ENCODE assay signal across 9 cellular contexts in genomic region chr6:118284736-118285360, GRCh38.
DNase-seq lines count a peak whose midpoint lies in the region; ATAC-seq and TF ChIP-seq lines count a peak whose summit lies in the region.
"Had no signal": no experiment of that assay in that cellular context is flagged by ENCODE, and none has a peak within 500 bp of the region (broad histone marks: within the 10 kb centered on the region; RNA-seq: fewer than 3 reads in every experiment).

No MANE protein-coding gene starts in this region.

- intact Hi-C loops in IMR-90 (cut with micrococcal nuclease) = loop anchor here (1.0 to 5.0 kb wide), 9 partner anchors 224 to 827 kb away; no protein-coding TSS in a partner anchor

- WGBS in IMR-90 (ENCODE audit: extremely low coverage in 2 of 2, insufficient read length in 1 of 2), 2 experiments = no CpG with 5 or more reads among the region's 5 CpGs

- no peak overlapping the region for H3K23ac ChIP-seq in IMR-90 (ENCODE audit: low read depth, low read length)

- ATAC-seq in IMR-90 (ENCODE audit: low read depth) (peak; percentile 59), left lobe of liver (peak; percentile 58), HG03439 (IDR thresholded peaks at IDR 0.05; ENCODE audit: unreplicated experiment) (no peak), GM18873 (IDR thresholded peaks at IDR 0.05; ENCODE audit: low FRiP score, unreplicated experiment) (no peak), HG03469 (IDR thresholded peaks at IDR 0.05; ENCODE audit: unreplicated experiment) (no peak)

- no peaks in the 10 kb centered on the region for H3K4me1 ChIP-seq in IMR-90 (ENCODE audit: control insufficient read depth, insufficient read depth, low read length)

- no peak overlapping the region for H3K56ac ChIP-seq in IMR-90 (ENCODE audit: extremely low read depth, insufficient read depth, low read length)

- peak; percentile 75 for TF ChIP-seq CTCF in IMR-90 (conservative IDR thresholded peaks at IDR 0.05; ENCODE audit: low read depth, low read length)

- dilution Hi-C loops in IMR-90 (cut with HindIII; ENCODE audit: low sequenced_read_pairs, unreplicated experiment) = no loop called here

- H3K27me3 ChIP-seq in IMR-90 (ENCODE audit: control insufficient read depth, insufficient read depth, low read length) = no peaks in the 10 kb centered on the region; the same call in 1 of the 2 replicates

- no peak for TF ChIP-seq POLR2A in IMR-90 (IDR thresholded peaks at IDR 0.05; ENCODE audit: low read depth, low read length)

- peak overlapping the region; percentile 35; the same call in 1 of the 2 replicates for H2BK120ac ChIP-seq in IMR-90 (ENCODE audit: low read depth, low read length)

- no peak overlapping the region for H2AK9ac ChIP-seq in IMR-90 (replicated peaks; ENCODE audit: low read depth, low read length, poor library complexity)

- H3K14ac ChIP-seq in IMR-90 (replicated peaks; ENCODE audit: low read depth, low read length) = no peak overlapping the region

- H2BK20ac ChIP-seq in IMR-90 (ENCODE audit: low read depth, low read length) = peak overlapping the region; percentile 38

- peak; percentile 77 for TF ChIP-seq RAD21 in IMR-90 (IDR thresholded peaks at IDR 0.05; ENCODE audit: low read length)

- H3K9ac ChIP-seq in IMR-90 (ENCODE audit: low read depth, low read length) = no peak overlapping the region

- H2AFZ ChIP-seq in IMR-90 (replicated peaks; ENCODE audit: low read length, poor library complexity) = no peak overlapping the region

- no peak overlapping the region for H2BK15ac ChIP-seq in IMR-90 (ENCODE audit: low read depth, low read length)

- in situ Hi-C loops in ACHN (cut with HindIII; ENCODE audit: low pct_ligation_motif_present, low pct_unique_long_range_greater_than_20kb, low sequenced_read_pairs) (no loop called here), IMR-90 (cut with MboI; ENCODE audit: low sequenced_read_pairs) (loop anchor here (5.0 to 10.0 kb wide), 4 partner anchors 217 to 520 kb away; no protein-coding TSS in a partner anchor)

- no peaks in the 10 kb centered on the region for H3K9me1 ChIP-seq in IMR-90 (ENCODE audit: insufficient read depth, low read length)

- no peak overlapping the region for H4K91ac ChIP-seq in IMR-90 (ENCODE audit: insufficient read depth, low read depth, low read length)

- H3K4me3 ChIP-seq in IMR-90 (ENCODE audit: insufficient read depth, low read depth, low read length) = no peak overlapping the region

- POLR2A ChIA-PET in IMR-90 (lab: Charles Lee; ENCODE audit: unreplicated experiment) = no interaction called here

- no peak overlapping the region for H4K8ac ChIP-seq in IMR-90 (ENCODE audit: low read depth in 2 of 2, low read length in 2 of 2)

- no peak overlapping the region for H3K27ac ChIP-seq in IMR-90 (ENCODE audit: insufficient read depth, low read length)

- no peaks in the 10 kb centered on the region for H3K79me1 ChIP-seq in IMR-90 (ENCODE audit: low read depth in 1 of 2, low read length in 2 of 2)

- H3K4me2 ChIP-seq in IMR-90 (ENCODE audit: low read depth, low read length) = no peak overlapping the region

- H3K18ac ChIP-seq in IMR-90 (ENCODE audit: low read depth, low read length) = no peak overlapping the region

- H3K9me3 ChIP-seq in IMR-90 (ENCODE audit: control insufficient read depth, insufficient read depth, low read length) = no peaks in the 10 kb centered on the region

- peak overlapping the region; percentile 23; the same call in 1 of the 2 replicates for H3K4ac ChIP-seq in IMR-90 (ENCODE audit: low read depth, low read length)

- peak; percentile 12 for DNase-seq in ACHN
- peak; percentile 52 for DNase-seq in IMR-90
- DNase-seq in astrocyte of the hippocampus (ENCODE audit: low read depth, low spot score) = peak; percentile 46
- DNase-seq in left lobe of liver (ENCODE audit: low spot score) = no peak
- DNase-seq in NCI-H128 (lab: John Stamatoyannopoulos, UW; ENCODE audit: unreplicated experiment) = no peak
- DNase-seq: NCI-H1930 had no signal

- H2AK5ac ChIP-seq in IMR-90 (ENCODE audit: low read depth, low read length) = no peak overlapping the region

- no TSS peak for BruUV-seq in IMR-90 (replicated peaks; lab: Mats Ljungman, UMichigan)

- H3K36me3 ChIP-seq in IMR-90 (ENCODE audit: control insufficient read depth, insufficient read depth, low read length) = no peaks in the 10 kb centered on the region

- H4K5ac ChIP-seq in IMR-90 (ENCODE audit: low read depth, low read length) = no peak overlapping the region

- no peak overlapping the region for H2BK5ac ChIP-seq in IMR-90 (ENCODE audit: low read depth, low read length, poor library complexity, severe bottlenecking)

- H4K20me1 ChIP-seq in IMR-90 (ENCODE audit: insufficient read depth, low read length) = no peaks in the 10 kb centered on the region

- CTCF ChIA-PET in IMR-90 (lab: Yijun Ruan, JAX) = interaction anchor here (0.7 to 1.9 kb wide), 15 partner anchors 8 to 597 kb away, joined by 3 to 8 read pairs (median 3); partner anchors contain the start of gene PLN

TF ChIP-seq in IMR-90, 13 proteins besides CTCF, POLR2A, EP300 and RAD21:
- no peak for TF ChIP-seq BHLHE40 (IDR thresholded peaks at IDR 0.05; ENCODE audit: low read depth, low read length)
- TF ChIP-seq CHD1 (IDR thresholded peaks at IDR 0.05; ENCODE audit: low read depth, low read length) = no peak
- no peak for TF ChIP-seq NFE2L2 (IDR thresholded peaks at IDR 0.05; ENCODE audit: low read depth, low read length)
- peak; percentile 92 for TF ChIP-seq SMC3 (IDR thresholded peaks at IDR 0.05; ENCODE audit: low read depth, low read length)
- no peak for TF ChIP-seq ELK1 (IDR thresholded peaks at IDR 0.05; ENCODE audit: borderline replicate concordance, low read depth, low read length)

Comparison
In these comparisons a context has a peak if more than half of its experiments do, and no peak if none do; other contexts are left out.
1. DNase-seq: peak in ACHN (single experiment), IMR-90 (single experiment) and astrocyte of the hippocampus (single experiment); none in left lobe of liver (single experiment) and NCI-H128 (single experiment).
2. ATAC-seq: peak in IMR-90 (single experiment) and left lobe of liver (single experiment); none in HG03439 (single experiment), GM18873 (single experiment) and HG03469 (single experiment).